ENCODE assay signal across 8 cellular contexts in the genomic region with DNA sequence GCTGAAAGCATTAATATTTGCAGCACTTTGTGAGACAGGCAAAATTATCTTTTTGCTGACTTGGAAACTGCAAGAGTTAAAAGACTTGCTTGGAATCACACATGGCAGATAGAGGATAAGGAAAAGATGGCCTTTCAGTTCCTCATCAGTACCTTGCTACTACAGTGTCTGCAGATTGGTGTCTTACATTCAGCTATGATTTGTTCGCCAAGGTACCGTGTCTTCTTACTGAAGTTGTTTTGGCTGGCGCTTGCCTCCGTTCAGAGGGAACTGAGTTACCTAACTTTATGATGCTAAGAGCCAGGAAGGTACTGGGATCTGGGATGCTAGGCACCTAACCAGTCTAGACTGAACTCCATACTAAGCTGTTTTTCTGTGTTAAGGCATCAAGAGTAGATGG. TPM values are rescaled to one million over a fixed set of nuclear protein-coding genes. Genes with fewer than 3 reads are reported as not detected.
DNase-seq lines count a peak whose midpoint lies in the region; ATAC-seq and TF ChIP-seq lines count a peak whose summit lies in the region.

No MANE protein-coding gene starts in this region.

- no peaks in the 10 kb centered on the region for H3K27me3 ChIP-seq in CD8-positive, alpha-beta T cell (ENCODE audit: insufficient read depth, low read length)
- H3K27me3 ChIP-seq in HCT116 (ENCODE audit: insufficient read depth, low read length) (no peaks in the 10 kb centered on the region), kidney epithelial cell (ENCODE audit: control insufficient read depth, insufficient read depth, low read length) (no peaks in the 10 kb centered on the region)

- H3K9me3 Mint-ChIP-seq in CD8-positive, alpha-beta T cell, result no peaks in the 10 kb centered on the region
- H3K9me3 Mint-ChIP-seq in activated T-helper 1 cell treated with anti-CD3 and anti-CD28 coated beads, Interleukin-12 subunit alpha, Interleukin-12 subunit beta, Interleukin-2, Interleukin-4 antibody, amounts not matched to agents 30 ng/mL and 10 ng/mL and 1 ng/mL, durations not matched to agents 14 hours and 24 hours and 36 hours, result no peaks in the 10 kb centered on the region

- H3K4me3 Mint-ChIP-seq in CD8-positive, alpha-beta T cell, result peak overlapping the region; percentile 87
- peak overlapping the region; percentile 92 for H3K4me3 Mint-ChIP-seq in activated T-helper 1 cell treated with anti-CD3 and anti-CD28 coated beads, Interleukin-12 subunit alpha, Interleukin-12 subunit beta, Interleukin-2, Interleukin-4 antibody, amounts not matched to agents 30 ng/mL and 10 ng/mL and 1 ng/mL, durations not matched to agents 14 hours and 24 hours and 36 hours

- POLR2A ChIA-PET in CD8-positive, alpha-beta T cell (lab: Charles Lee), result interaction anchor here (4.8 to 5.2 kb wide), 2 partner anchors 31 to 59 kb away, joined by 56 to 91 read pairs; partner anchors contain the start of genes ACAT2, MRPL18 and TCP1
- POLR2A ChIA-PET in HCT116 (lab: Charles Lee), result no interaction called here

- H3K9ac ChIP-seq in HCT116 (ENCODE audit: low read length), result peak overlapping the region; percentile 7; the same call in 1 of the 2 replicates

- no peaks in the 10 kb centered on the region for H3K36me3 ChIP-seq in CD8-positive, alpha-beta T cell (ENCODE audit: insufficient read depth, low read length)
- peaks cover 0 to 14% of the 10 kb centered on the region in 2 experiments; a peak in 2 of 4 replicates for H3K36me3 ChIP-seq in HCT116 (ENCODE audit: control insufficient read depth in 1 of 2, insufficient read depth in 2 of 2, low read length in 2 of 2)
- H3K36me3 ChIP-seq in kidney epithelial cell (ENCODE audit: control insufficient read depth, insufficient read depth, low read length), result no peaks in the 10 kb centered on the region

- H3K9me3 ChIP-seq in CD8-positive, alpha-beta T cell (ENCODE audit: low read length), result no peaks in the 10 kb centered on the region
- no peaks in the 10 kb centered on the region for H3K9me3 ChIP-seq in HCT116 (ENCODE audit: control insufficient read depth in 1 of 2, insufficient read depth in 1 of 2, low read depth in 1 of 2, low read length in 2 of 2)

- H3K27ac Mint-ChIP-seq in CD8-positive, alpha-beta T cell, result peak overlapping the region; percentile 84
- no peak overlapping the region for H3K27ac Mint-ChIP-seq in activated T-helper 1 cell treated with anti-CD3 and anti-CD28 coated beads, Interleukin-12 subunit alpha, Interleukin-12 subunit beta, Interleukin-2, Interleukin-4 antibody, amounts not matched to agents 30 ng/mL and 10 ng/mL and 1 ng/mL, durations not matched to agents 14 hours and 24 hours and 36 hours

- no peak for TF ChIP-seq POLR2A in HCT116 (IDR thresholded peaks at IDR 0.05; ENCODE audit: borderline replicate concordance, extremely low read depth, insufficient read depth, insufficient read length)

- TF ChIP-seq CTCF in CD8-positive, alpha-beta T cell (IDR thresholded peaks at IDR 0.05), result no peak
- TF ChIP-seq CTCF in HCT116 (IDR thresholded peaks at IDR 0.05 in 2 of 3, conservative IDR thresholded peaks at IDR 0.05 in 1 of 3; ENCODE audit: borderline replicate concordance in 1 of 3, insufficient read depth in 1 of 3, low read depth in 2 of 3, low read length in 2 of 3) (no peak), kidney epithelial cell (IDR thresholded peaks at IDR 0.05; ENCODE audit: insufficient read depth, low read length, poor library complexity, severe bottlenecking) (no peak)

- no peak for DNase-seq in CD8-positive, alpha-beta T cell
- no peak for DNase-seq in HCT116 (ENCODE audit: low read depth, low spot score)
- DNase-seq in activated T-helper 1 cell treated with anti-CD3 and anti-CD28 coated beads, Interleukin-12 subunit alpha, Interleukin-12 subunit beta, Interleukin-2, Interleukin-4 antibody, amounts not matched to agents 30 ng/mL and 10 ng/mL and 1 ng/mL, durations not matched to agents 14 hours and 24 hours and 36 hours (ENCODE audit: low spot score), result no peak
- no peak for DNase-seq in kidney epithelial cell (ENCODE audit: low read depth)
- DNase-seq in middle frontal gyrus (ENCODE audit: extremely low spot score, low spot score), result no peak
- no peak for DNase-seq in NCI-H2081 (lab: John Stamatoyannopoulos, UW)
- DNase-seq in activated CD8-positive, alpha-beta memory T cell treated with anti-CD3 and anti-CD28 coated beads for 24 hours, result no peak

- CTCF ChIA-PET in CD8-positive, alpha-beta T cell (lab: Charles Lee), result interaction anchor here (0.7 to 1.6 kb wide), 4 partner anchors 9 to 62 kb away, joined by 3 to 7 read pairs (median 4); no protein-coding TSS in a partner anchor
- CTCF ChIA-PET in HCT116 (lab: Charles Lee), result no interaction called here

- no peak overlapping the region for H2AFZ ChIP-seq in HCT116 (ENCODE audit: low read depth, low read length, poor library complexity, severe bottlenecking)

- no peak overlapping the region for H3K27ac ChIP-seq in CD8-positive, alpha-beta T cell (ENCODE audit: low read depth, low read length)
- no peak overlapping the region for H3K27ac ChIP-seq in HCT116 (ENCODE audit: low read depth, low read length)

- no TSS peak for BruUV-seq in HCT116 (replicated peaks; lab: Mats Ljungman, UMichigan)

- no peak for TF ChIP-seq RAD21 in HCT116 (IDR thresholded peaks at IDR 0.05; ENCODE audit: low read depth)

- H3K4me1 Mint-ChIP-seq in CD8-positive, alpha-beta T cell (ENCODE audit: low read depth), result peaks cover 74% of the 10 kb centered on the region
- peaks cover 41% of the 10 kb centered on the region for H3K4me1 Mint-ChIP-seq in activated T-helper 1 cell treated with anti-CD3 and anti-CD28 coated beads, Interleukin-12 subunit alpha, Interleukin-12 subunit beta, Interleukin-2, Interleukin-4 antibody, amounts not matched to agents 30 ng/mL and 10 ng/mL and 1 ng/mL, durations not matched to agents 14 hours and 24 hours and 36 hours (ENCODE audit: low read depth)

- peaks cover 32% of the 10 kb centered on the region; the same call in 1 of the 2 replicates for H4K20me1 ChIP-seq in HCT116 (ENCODE audit: insufficient read depth)

- H3K36me3 Mint-ChIP-seq in CD8-positive, alpha-beta T cell, result peaks cover 24% of the 10 kb centered on the region
- H3K36me3 Mint-ChIP-seq in activated T-helper 1 cell treated with anti-CD3 and anti-CD28 coated beads, Interleukin-12 subunit alpha, Interleukin-12 subunit beta, Interleukin-2, Interleukin-4 antibody, amounts not matched to agents 30 ng/mL and 10 ng/mL and 1 ng/mL, durations not matched to agents 14 hours and 24 hours and 36 hours (ENCODE audit: low read depth), result peaks cover 21% of the 10 kb centered on the region

- H3K9me2 ChIP-seq in HCT116 (ENCODE audit: insufficient read depth), result no peaks in the 10 kb centered on the region

- peak overlapping the region; percentile 6 for H3K4me3 ChIP-seq in CD8-positive, alpha-beta T cell (ENCODE audit: low read depth, low read length)
- H3K4me3 ChIP-seq in HCT116 (replicated peaks in 1 of 2; ENCODE audit: low read depth in 1 of 2, low read length in 2 of 2) (peak overlapping the region in 1 of 2 experiments; percentile 81; a peak in 1 of 4 replicates), kidney epithelial cell (ENCODE audit: low read depth, low read length) (peak overlapping the region; percentile 28)

- H3K79me2 ChIP-seq in HCT116 (ENCODE audit: insufficient read depth, low read length), result peaks cover 94% of the 10 kb centered on the region

- no peak for ATAC-seq in CD8-positive, alpha-beta T cell
- no peak for ATAC-seq in HCT116
- ATAC-seq in GM21528 (IDR thresholded peaks at IDR 0.05; ENCODE audit: low FRiP score, unreplicated experiment), result no peak

- intact Hi-C loops in CD8-positive, alpha-beta T cell (cut with DNase I, micrococcal nuclease), result loop anchor here in 1 of 2 experiments (2.0 to 5.0 kb wide), 2 partner anchors 15 to 1543 kb away; partner anchors contain the start of gene AGPAT4
- intact Hi-C loops in HCT116 (cut with micrococcal nuclease), result loop anchor here (10.0 kb wide), 1 partner anchor 725 kb away; no protein-coding TSS in a partner anchor
- intact Hi-C loops in activated T-helper 1 cell treated with anti-CD3 and anti-CD28 coated beads, Interleukin-12 subunit alpha, Interleukin-12 subunit beta, Interleukin-2, Interleukin-4 antibody, amounts not matched to agents 30 ng/mL and 10 ng/mL and 1 ng/mL, durations not matched to agents 14 hours and 24 hours and 36 hours (cut with micrococcal nuclease), result loop anchor here (2.0 to 5.0 kb wide), 3 partner anchors 13 to 793 kb away; partner anchors contain the start of gene TAGAP

- H3K4me1 ChIP-seq in CD8-positive, alpha-beta T cell (ENCODE audit: insufficient read depth, low read length), result peaks cover 73% of the 10 kb centered on the region
- H3K4me1 ChIP-seq in HCT116 (ENCODE audit: control insufficient read depth in 1 of 2, insufficient read depth in 2 of 2, low read length in 2 of 2), result peaks cover 8 to 31% of the 10 kb centered on the region in 2 experiments; a peak in 3 of 4 replicates

- RAD21 ChIA-PET in HCT116 (lab: Charles Lee; ENCODE audit: low non-redundant PET in 1 of 2, low total read pairs in 2 of 2, uncharacterized antibody in 2 of 2, unreplicated experiment in 2 of 2), result no interaction called here

- H3K27me3 Mint-ChIP-seq in CD8-positive, alpha-beta T cell (ENCODE audit: low read depth), result no peaks in the 10 kb centered on the region
- H3K27me3 Mint-ChIP-seq in activated T-helper 1 cell treated with anti-CD3 and anti-CD28 coated beads, Interleukin-12 subunit alpha, Interleukin-12 subunit beta, Interleukin-2, Interleukin-4 antibody, amounts not matched to agents 30 ng/mL and 10 ng/mL and 1 ng/mL, durations not matched to agents 14 hours and 24 hours and 36 hours (ENCODE audit: insufficient read depth), result no peaks in the 10 kb centered on the region

- peak overlapping the region; percentile 75; the same call in 1 of the 2 replicates for H3K4me2 ChIP-seq in HCT116 (ENCODE audit: low read length)

RNA-seq across cellular contexts. Expression of gene WTAP, which starts 2.3 kb away (rescaled TPM):
- 100 to 1,000 TPM; 224 to 226 TPM for total RNA-seq in CD8-positive, alpha-beta T cell
- total RNA-seq in HCT116 (2021; ENCODE audit: unreplicated experiment) (88.6 TPM), kidney epithelial cell (86.9 and 88.3 TPM in 2 replicates)
- 37.7 and 51.9 TPM in 2 replicates for polyA plus RNA-seq in HCT116 (2012)
- 125 and 136 TPM in 2 replicates for total RNA-seq in activated T-helper 1 cell treated with anti-CD3 and anti-CD28 coated beads, Interleukin-12 subunit alpha, Interleukin-12 subunit beta, Interleukin-2, Interleukin-4 antibody, amounts not matched to agents 30 ng/mL and 10 ng/mL and 1 ng/mL, durations not matched to agents 14 hours and 24 hours and 36 hours

RNA-seq across cellular contexts. Expression of gene ACAT2, which starts 32.2 kb away (rescaled TPM):
- total RNA-seq in CD8-positive, alpha-beta T cell, result 10 to 100 TPM; 23.3 to 24.1 TPM
- 41.6 TPM for total RNA-seq in HCT116 (2021; ENCODE audit: unreplicated experiment)
- polyA plus RNA-seq in HCT116 (2012), result 25.9 and 26.1 TPM in 2 replicates
- total RNA-seq in activated T-helper 1 cell treated with anti-CD3 and anti-CD28 coated beads, Interleukin-12 subunit alpha, Interleukin-12 subunit beta, Interleukin-2, Interleukin-4 antibody, amounts not matched to agents 30 ng/mL and 10 ng/mL and 1 ng/mL, durations not matched to agents 14 hours and 24 hours and 36 hours, result 83.1 and 84.2 TPM in 2 replicates
- 26.6 and 34.1 TPM in 2 replicates for total RNA-seq in kidney epithelial cell

RNA-seq across cellular contexts. Expression of gene SOD2, which starts 36.6 kb away (rescaled TPM):
- total RNA-seq in CD8-positive, alpha-beta T cell, result 10 to 100 TPM; 99.1 to 99.6 TPM
- 98.6 TPM for total RNA-seq in HCT116 (2021; ENCODE audit: unreplicated experiment)
- polyA plus RNA-seq in HCT116 (2012), result 67.5 and 79.5 TPM in 2 replicates
- 78.3 and 81.0 TPM in 2 replicates for total RNA-seq in activated T-helper 1 cell treated with anti-CD3 and anti-CD28 coated beads, Interleukin-12 subunit alpha, Interleukin-12 subunit beta, Interleukin-2, Interleukin-4 antibody, amounts not matched to agents 30 ng/mL and 10 ng/mL and 1 ng/mL, durations not matched to agents 14 hours and 24 hours and 36 hours
- 482 and 495 TPM in 2 replicates for total RNA-seq in kidney epithelial cell

RNA-seq across cellular contexts. Expression of gene TCP1, which starts 59.8 kb away (rescaled TPM):
- total RNA-seq in CD8-positive, alpha-beta T cell, result 100 to 1,000 TPM; 221 to 222 TPM
- 447 TPM for total RNA-seq in HCT116 (2021; ENCODE audit: unreplicated experiment)
- 318 and 378 TPM in 2 replicates for polyA plus RNA-seq in HCT116 (2012)
- total RNA-seq in activated T-helper 1 cell treated with anti-CD3 and anti-CD28 coated beads, Interleukin-12 subunit alpha, Interleukin-12 subunit beta, Interleukin-2, Interleukin-4 antibody, amounts not matched to agents 30 ng/mL and 10 ng/mL and 1 ng/mL, durations not matched to agents 14 hours and 24 hours and 36 hours, result 454 and 457 TPM in 2 replicates
- 209 and 213 TPM in 2 replicates for total RNA-seq in kidney epithelial cell
